8 cellular contexts compared by ENCODE assay signal in the genomic region with DNA sequence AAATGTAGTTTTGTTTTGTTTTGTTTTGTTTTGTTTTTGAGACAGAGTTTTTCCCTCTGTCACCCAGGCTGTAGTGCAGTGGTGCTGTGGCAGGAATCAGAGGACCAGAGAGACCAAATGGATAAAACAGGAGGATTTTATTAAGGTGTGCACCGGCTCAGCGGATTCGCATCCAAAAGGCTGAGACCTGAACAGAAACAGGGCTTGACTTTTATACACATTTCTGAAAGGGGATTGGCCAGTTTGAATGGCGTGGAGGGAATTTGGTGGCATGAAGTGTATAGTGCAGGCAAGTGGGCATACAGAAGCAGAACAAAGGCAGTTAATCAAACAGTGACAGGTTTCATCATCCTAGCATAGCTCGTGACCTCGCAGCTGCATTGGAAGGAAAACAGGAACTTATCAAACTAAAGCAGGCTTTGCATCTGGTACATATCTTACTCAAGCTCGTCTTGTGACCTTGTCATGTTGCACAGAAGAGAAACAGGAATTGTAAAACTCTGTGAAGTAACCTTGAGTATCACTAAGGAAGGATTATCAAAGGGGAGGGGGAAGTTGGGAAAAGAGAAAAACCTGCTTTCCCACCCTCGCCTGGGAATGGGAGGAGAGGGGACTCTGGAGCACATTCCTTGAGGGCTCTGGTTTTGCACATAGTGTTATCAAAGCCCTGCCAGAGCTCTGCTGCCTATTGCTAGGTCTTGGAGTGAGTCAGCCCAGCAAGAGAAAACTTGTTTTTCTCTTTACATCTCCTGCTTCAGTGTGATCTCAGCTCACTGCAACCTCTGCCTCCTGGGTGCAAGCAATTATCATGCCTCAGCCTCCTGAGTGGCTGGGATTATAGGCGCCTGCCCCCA. TPM values are rescaled to one million over a fixed set of nuclear protein-coding genes. Genes with fewer than 3 reads are reported as not detected.
DNase-seq lines count a peak whose midpoint lies in the region; ATAC-seq, FAIRE-seq and TF ChIP-seq lines count a peak whose summit lies in the region.

No MANE protein-coding gene starts in this region.

- DNase-seq in T-helper 17 cell (no peak), globus pallidus (ENCODE audit: low spot score) (peak; percentile 55), sciatic nerve (ENCODE audit: low spot score) (no peak), H54 (ENCODE audit: insufficient read length, low spot score) (no peak), D721Med (ENCODE audit: insufficient read length, low spot score) (no peak)
- DNase-seq in activated effector memory CD4-positive, alpha-beta T cell treated with Interleukin-2 at 50 U/mL for 16 hours, result no peak

- FAIRE-seq in H54 (lab: Jason Lieb, UNC), result no peak
- no peak for FAIRE-seq in D721Med (lab: Jason Lieb, UNC)

- H3K4me3 Mint-ChIP-seq in T-helper 17 cell, result no peak overlapping the region

- no peak overlapping the region for H3K27ac Mint-ChIP-seq in T-helper 17 cell

- ATAC-seq in GM21825 (IDR thresholded peaks at IDR 0.05; ENCODE audit: unreplicated experiment), result peak; percentile 58
- ATAC-seq in T-helper 17 cell, result peak; percentile 59
- peak; percentile 93 for ATAC-seq in sciatic nerve
- ATAC-seq in GM18870 (IDR thresholded peaks at IDR 0.05; ENCODE audit: unreplicated experiment), result no peak

- H3K27me3 Mint-ChIP-seq in T-helper 17 cell, result no peaks in the 10 kb centered on the region

- peaks cover 3% of the 10 kb centered on the region for H3K9me3 ChIP-seq in T-helper 17 cell (ENCODE audit: control insufficient read depth, low read length, poor library complexity, severe bottlenecking)

- peaks cover 3% of the 10 kb centered on the region for H3K36me3 Mint-ChIP-seq in T-helper 17 cell (ENCODE audit: low read depth)

- no peak for TF ChIP-seq CTCF in D721Med (IDR thresholded peaks at IDR 0.05; ENCODE audit: insufficient read depth, missing control alignments)

- intact Hi-C loops in sciatic nerve (cut with DNase I), result no loop called here

- no peak for TF ChIP-seq POLR2A in H54 (IDR thresholded peaks at IDR 0.05; ENCODE audit: low read depth, low read length)

- no peaks in the 10 kb centered on the region for H3K4me1 Mint-ChIP-seq in T-helper 17 cell

RNA-seq across cellular contexts. Expression of a gene that starts 38.5 kb away (rescaled TPM):
- total RNA-seq in T-helper 17 cell (10 to 100 TPM in 1 of 2 donors, 1 to 10 TPM in 1; 7.3 to 11.1 TPM), sciatic nerve (6.7 TPM)
